9 cellular contexts compared by ENCODE assay signal in genomic region chr16:69796285-69797118, GRCh38. TPM values are rescaled to one million over a fixed set of nuclear protein-coding genes. Genes with fewer than 3 reads are reported as not detected.
DNase-seq lines count a peak whose midpoint lies in the region; ATAC-seq, FAIRE-seq and TF ChIP-seq lines count a peak whose summit lies in the region.
"Had no signal": no experiment of that assay in that cellular context is flagged by ENCODE, and none has a peak within 500 bp of the region (broad histone marks: within the 10 kb centered on the region; RNA-seq: fewer than 3 reads in every experiment).

No MANE protein-coding gene starts in this region.

- no peak overlapping the region for H2BK20ac ChIP-seq in H1 (ENCODE audit: low read length)

- ATAC-seq in SK-N-SH treated with all-trans-retinoic acid at 6 μM for 48 hours = peak; percentile 94

- peak; percentile 16 to 87 (median 80) for TF ChIP-seq CTCF in H1 (IDR thresholded peaks at IDR 0.05; ENCODE audit: control extremely low read depth in 1 of 3, insufficient read depth in 1 of 3, low read depth in 1 of 3, low read length in 3 of 3)

- H4K5ac ChIP-seq in H1 (ENCODE audit: insufficient read length, low read depth, low read length) = no peak overlapping the region

- no peaks in the 10 kb centered on the region for H3K79me1 ChIP-seq in H1 (ENCODE audit: low read depth, low read length)

- FAIRE-seq in H1 (lab: Jason Lieb, UNC) = peak; percentile 78
- FAIRE-seq: endometrium had no signal

- no peak overlapping the region for H4K8ac ChIP-seq in H1 (ENCODE audit: extremely low read depth, insufficient read depth, low read length)

- no peak overlapping the region for H2AFZ ChIP-seq in H1 (ENCODE audit: low read length)

- DNase-seq in NCI-H345 (lab: John Stamatoyannopoulos, UW) (peak; percentile 5), NCI-H345 treated with DMSO at 0.1 percent for 48 hours (lab: John Stamatoyannopoulos, UW; ENCODE audit: unreplicated experiment) (no peak), H1 (ENCODE audit: low read depth in 1 of 2, low spot score in 2 of 2) (peak in 1 of 2 experiments; percentile 60), medulla oblongata (ENCODE audit: extremely low spot score) (peak; percentile 93), superior temporal gyrus (ENCODE audit: extremely low spot score) (peak; percentile 95), T1000 (lab: John Stamatoyannopoulos, UW) (no peak)

- H3K4me3 ChIP-seq in HUES6 (ENCODE audit: low read depth, low read length) = peak overlapping the region; percentile 36; the same call in 1 of the 2 replicates
- peak overlapping the region in 1 of 4 experiments; percentile 30; a peak in 2 of 8 replicates for H3K4me3 ChIP-seq in H1 (ENCODE audit: extremely low read depth in 1 of 4, insufficient read depth in 2 of 4, low read depth in 3 of 4, low read length in 4 of 4)

- no peak overlapping the region for H3K23ac ChIP-seq in H1 (ENCODE audit: insufficient read length)

- H3K9me3 ChIP-seq in HUES6 (ENCODE audit: control insufficient read depth, insufficient read depth, low read depth, low read length) (no peaks in the 10 kb centered on the region), H1 (ENCODE audit: insufficient read depth in 2 of 2, low read depth in 1 of 2, low read length in 1 of 2) (no peaks in the 10 kb centered on the region)

- H3K36me3 ChIP-seq in HUES6 (ENCODE audit: control insufficient read depth, insufficient read depth, low read length) (peaks cover 18% of the 10 kb centered on the region), H1 (ENCODE audit: control insufficient read depth in 2 of 4, insufficient read depth in 4 of 4, low read length in 3 of 4) (peaks cover 5 to 8% (median 7%) of the 10 kb centered on the region in 4 experiments; a peak in 6 of 8 replicates)

- peak; percentile 91 for TF ChIP-seq RAD21 in H1 (IDR thresholded peaks at IDR 0.05 in 1 of 2, conservative IDR thresholded peaks at IDR 0.05 in 1 of 2; ENCODE audit: low read depth in 2 of 2, low read length in 2 of 2)

- no peak overlapping the region for H2BK120ac ChIP-seq in H1 (replicated peaks; ENCODE audit: low read depth, low read length)

- H3K4me1 ChIP-seq in HUES6 (ENCODE audit: control insufficient read depth, insufficient read depth, low read length) = no peaks in the 10 kb centered on the region
- H3K4me1 ChIP-seq in H1 (replicated peaks in 1 of 4; ENCODE audit: control insufficient read depth in 3 of 4, insufficient read depth in 4 of 4, low read length in 3 of 4) = peaks cover 0 to 5% (median 0%) of the 10 kb centered on the region in 4 experiments; a peak in 2 of 7 replicates

- H2AK5ac ChIP-seq in H1 (ENCODE audit: low read depth, low read length) = 0 out of 2 replicates have a peak overlapping the region, but pooled peaks have one; percentile 61

- H3K9ac ChIP-seq in HUES6 (ENCODE audit: low read length) (no peak overlapping the region), H1 (replicated peaks in 1 of 4; ENCODE audit: extremely low read depth in 1 of 4, low read depth in 3 of 4, low read length in 3 of 4) (peak overlapping the region in 1 of 4 experiments; percentile 33; a peak in 1 of 7 replicates)

- H3K27me3 ChIP-seq in HUES6 (ENCODE audit: control insufficient read depth, insufficient read depth, low read length) (no peaks in the 10 kb centered on the region), H1 (replicated peaks in 1 of 4; ENCODE audit: control insufficient read depth in 3 of 4, extremely low read depth in 1 of 4, insufficient read depth in 3 of 4, low read length in 3 of 4) (no peaks in the 10 kb centered on the region)

- H4K91ac ChIP-seq in H1 (replicated peaks; ENCODE audit: insufficient read length, low read length) = no peak overlapping the region

- 49% methylated on average over 19 of the region's 19 CpGs; no CpG with 5 or more reads in 1 of the 2 experiments for WGBS in H1 (ENCODE audit: extremely low coverage in 1 of 2, insufficient coverage in 1 of 2, insufficient read length in 1 of 2, insufficient replicate concordance in 2 of 2, low coverage in 1 of 2, low lambda C conversion rate in 2 of 2, missing lambda C conversion rate in 1 of 2), 2 experiments

- peak overlapping the region; percentile 10; the same call in 1 of the 2 replicates for H2BK5ac ChIP-seq in H1 (ENCODE audit: low read depth, low read length)

- no peak for TF ChIP-seq POLR2A in H1 (IDR thresholded peaks at IDR 0.05; ENCODE audit: control extremely low read depth in 1 of 2, low read depth in 2 of 2, low read length in 2 of 2)

- peak in 1 of 2 experiments; percentile 94; a peak in 2 of 3 replicates for TF ChIP-seq EP300 in H1 (IDR thresholded peaks at IDR 0.05; ENCODE audit: borderline replicate concordance in 1 of 2, low read depth in 2 of 2, low read length in 2 of 2)

- no peak overlapping the region for H3K4ac ChIP-seq in H1 (replicated peaks; ENCODE audit: insufficient read length, low read depth, low read length)

- no peaks in the 10 kb centered on the region for H4K20me1 ChIP-seq in H1 (replicated peaks in 1 of 2; ENCODE audit: control insufficient read depth in 1 of 2, insufficient read depth in 2 of 2, low read length in 2 of 2)

- CTCF ChIA-PET in H1 (lab: Charles Lee; ENCODE audit: partially characterized antibody) = interaction anchor here (0.6 to 7.2 kb wide), 37 partner anchors 10 to 812 kb away, joined by 3 to 123 read pairs (median 4); partner anchors contain the start of gene NOB1

- H3K23me2 ChIP-seq in H1 (ENCODE audit: low read depth, low read length) = 0 out of 2 replicates have a peak, but pooled peaks cover 1% of the 10 kb centered on the region

- POLR2A ChIA-PET in H1 (lab: Charles Lee; ENCODE audit: partially characterized antibody) = interaction anchor here (1.4 kb wide), 1 partner anchor 134 kb away, joined by 3 read pairs; no protein-coding TSS in a partner anchor

- no peak overlapping the region for H3K18ac ChIP-seq in H1 (ENCODE audit: extremely low read depth, low read length)

- H3K4me2 ChIP-seq in H1 (ENCODE audit: insufficient read depth in 1 of 2, low read depth in 2 of 2, low read length in 2 of 2) = peak overlapping the region; percentile 18 to 55; a peak in 3 of 4 replicates

- no peak overlapping the region for H3K14ac ChIP-seq in H1 (ENCODE audit: insufficient read length)

- no peak overlapping the region for H3K56ac ChIP-seq in H1 (replicated peaks; ENCODE audit: insufficient read length, low read depth, low read length)

- no peaks in the 10 kb centered on the region for H3K79me2 ChIP-seq in H1 (ENCODE audit: control insufficient read depth in 1 of 2, insufficient read depth in 2 of 2, low read length in 2 of 2)

- no peak overlapping the region for H2BK12ac ChIP-seq in H1 (ENCODE audit: low read depth, low read length)

- H3K27ac ChIP-seq in HUES6 (ENCODE audit: low read depth, low read length) (no peak overlapping the region), H1 (ENCODE audit: low read depth, low read length) (no peak overlapping the region)

- no peak overlapping the region for H2BK15ac ChIP-seq in H1 (ENCODE audit: low read length)

TF ChIP-seq in SK-N-SH treated with all-trans-retinoic acid at 6 μM for 48 hours, 23 proteins besides CTCF, POLR2A, EP300 and RAD21:
- TF ChIP-seq ARNTL (CRISPR knock-in tag; IDR thresholded peaks at IDR 0.05; ENCODE audit: borderline replicate concordance, low read depth) = no peak

TF ChIP-seq in H1, 55 proteins besides CTCF, POLR2A, EP300 and RAD21 (continues in another document):
- TF ChIP-seq CEBPB (IDR thresholded peaks at IDR 0.05; ENCODE audit: low read depth, low read length) = no peak
- no peak for TF ChIP-seq RXRA (IDR thresholded peaks at IDR 0.05; ENCODE audit: insufficient read depth, low read depth, low read length)
- TF ChIP-seq GTF2F1 (IDR thresholded peaks at IDR 0.05; ENCODE audit: borderline replicate concordance, low read depth, low read length) = no peak
- no peak for TF ChIP-seq ASH2L (IDR thresholded peaks at IDR 0.05; ENCODE audit: low read length)
- TF ChIP-seq NRF1 (IDR thresholded peaks at IDR 0.05; ENCODE audit: low read depth, low read length) = no peak
- no peak for TF ChIP-seq CHD2 (IDR thresholded peaks at IDR 0.05; ENCODE audit: low read length)
- no peak for TF ChIP-seq KDM5A (IDR thresholded peaks at IDR 0.05; ENCODE audit: low read length)
- no peak for TF ChIP-seq RNF2 (IDR thresholded peaks at IDR 0.05; ENCODE audit: borderline replicate concordance, low read depth, low read length, missing control alignments, poor library complexity, severe bottlenecking)
- TF ChIP-seq SP4 (IDR thresholded peaks at IDR 0.05; ENCODE audit: low read length) = no peak
- TF ChIP-seq FOSL1 (IDR thresholded peaks at IDR 0.05; ENCODE audit: insufficient read depth, low read depth, low read length) = no peak
- no peak for TF ChIP-seq KDM4A (IDR thresholded peaks at IDR 0.05; ENCODE audit: low read depth, low read length, severe bottlenecking)
- TF ChIP-seq SP1 (IDR thresholded peaks at IDR 0.05; ENCODE audit: low read depth, low read length) = peak; percentile 46; the same call in 1 of the 2 replicates
- TF ChIP-seq SUZ12 (IDR thresholded peaks at IDR 0.05; ENCODE audit: low read length) = no peak
- no peak for TF ChIP-seq POLR2AphosphoS5 (IDR thresholded peaks at IDR 0.05; ENCODE audit: low read depth, low read length)
- no peak for TF ChIP-seq HDAC2 (IDR thresholded peaks at IDR 0.05; ENCODE audit: borderline replicate concordance in 1 of 2, low read depth in 2 of 2, low read length in 2 of 2)
- peak; percentile 85; the same call in 1 of the 2 replicates for TF ChIP-seq CHD1 (IDR thresholded peaks at IDR 0.05; ENCODE audit: low read depth, low read length)

RNA-seq across cellular contexts. Expression of gene WWP2, which starts 34.4 kb away (rescaled TPM):
- 42.2 and 44.3 TPM in 2 replicates for total RNA-seq in H1 (2021; fragmentation: NEBNext Ultra II Directional; extraction: Animal tissue kit (Norgen Biotek cat#: 25700))
- 14.1 and 37.6 TPM in 2 replicates for polyA plus RNA-seq in H1 (2011; rRNA removed)
- polyA plus RNA-seq in H1 (2011; cell fraction: cytosol; rRNA removed) = 11.2 TPM
- 36.5 TPM for polyA plus RNA-seq in H1 (2011; cell fraction: nucleus; rRNA removed)
- polyA plus RNA-seq in H1 (2012, experiment 1 of 2) = 26.9 to 31.9 TPM (median 29.8 TPM) in 4 replicates
- 20.9 TPM for polyA plus RNA-seq in H1 (2012, experiment 2 of 2)
- polyA plus RNA-seq in H1 (2013, experiment 1 of 2) = 21.8 TPM
- polyA plus RNA-seq in H1 (2013, experiment 2 of 2) = 19.7 TPM
- 18.5 and 23.8 TPM in 2 replicates for polyA minus RNA-seq in H1 (2011; rRNA and poly(A)+ RNA removed)
- polyA minus RNA-seq in H1 (2011; cell fraction: cytosol; rRNA and poly(A)+ RNA removed) = 16.5 TPM
- 22.4 TPM for polyA minus RNA-seq in H1 (2011; cell fraction: nucleus; rRNA and poly(A)+ RNA removed)

RNA-seq across cellular contexts. Expression of gene NOB1, which starts 41.8 kb away (rescaled TPM):
- 88.2 and 92.5 TPM in 2 replicates for total RNA-seq in H1 (2021; fragmentation: NEBNext Ultra II Directional; extraction: Animal tissue kit (Norgen Biotek cat#: 25700))
- 108 and 127 TPM in 2 replicates for polyA plus RNA-seq in H1 (2011; rRNA removed)
- polyA plus RNA-seq in H1 (2011; cell fraction: cytosol; rRNA removed) = 134 TPM
- polyA plus RNA-seq in H1 (2011; cell fraction: nucleus; rRNA removed) = 106 TPM
- 77.1 to 120 TPM (median 115 TPM) in 4 replicates for polyA plus RNA-seq in H1 (2012, experiment 1 of 2)
- polyA plus RNA-seq in H1 (2012, experiment 2 of 2) = 103 TPM
- 69.4 TPM for polyA plus RNA-seq in H1 (2013, experiment 1 of 2)
- 70.7 TPM for polyA plus RNA-seq in H1 (2013, experiment 2 of 2)
- 83.3 and 98.7 TPM in 2 replicates for polyA minus RNA-seq in H1 (2011; rRNA and poly(A)+ RNA removed)
- polyA minus RNA-seq in H1 (2011; cell fraction: cytosol; rRNA and poly(A)+ RNA removed) = 75.2 TPM
- polyA minus RNA-seq in H1 (2011; cell fraction: nucleus; rRNA and poly(A)+ RNA removed) = 69.7 TPM

Comparison
In these comparisons a context has a peak if more than half of its experiments do, and no peak if none do; other contexts are left out.
1. DNase-seq: peak in NCI-H345 (single experiment), medulla oblongata (single experiment) and superior temporal gyrus (single experiment); none in NCI-H345 treated with DMSO at 0.1 percent for 48 hours (single experiment) and T1000 (single experiment).